1 cellular context compared by ENCODE assay signal in the genomic region with DNA sequence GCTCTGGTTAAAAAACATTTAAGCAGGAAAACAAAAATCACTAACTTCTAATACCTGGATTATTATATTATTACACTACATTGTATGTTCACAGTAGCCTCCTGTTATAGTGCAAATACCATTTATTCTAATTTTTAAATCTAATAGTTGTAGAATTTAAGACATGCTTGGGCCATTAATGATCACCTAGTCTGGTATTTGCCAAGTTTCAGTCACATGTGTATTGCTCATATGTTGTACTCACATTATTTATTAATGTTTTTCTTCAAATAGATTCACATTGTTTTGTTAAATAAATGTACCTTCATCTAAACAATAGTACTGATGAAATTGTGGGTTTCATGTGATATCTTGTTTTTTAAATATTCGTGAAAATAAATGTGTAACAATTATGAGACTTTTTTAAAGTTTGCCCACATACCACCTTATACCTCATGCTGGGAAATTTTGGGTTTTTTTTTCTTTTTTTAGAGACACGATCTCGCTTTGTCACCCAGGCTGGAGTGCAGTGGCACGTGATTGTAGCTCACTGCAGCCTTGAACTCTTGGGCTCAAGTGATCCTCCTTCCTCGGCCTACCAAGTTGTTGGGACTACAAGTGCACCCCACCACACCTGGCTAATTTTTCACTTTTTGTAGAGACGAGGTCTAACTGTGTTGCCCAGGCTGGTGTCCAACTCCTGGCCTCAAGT.
TF ChIP-seq lines count a peak whose summit lies in the region.

No MANE protein-coding gene starts in this region.

TF ChIP-seq in HEK293T, 16 proteins besides CTCF, POLR2A, EP300 and RAD21:
- TF ChIP-seq ARNT (IDR thresholded peaks at IDR 0.05) (no peak), BHLHE40 (IDR thresholded peaks at IDR 0.05; ENCODE audit: borderline replicate concordance) (no peak), ZNF384 (IDR thresholded peaks at IDR 0.05) (no peak), ELF4 (IDR thresholded peaks at IDR 0.05) (no peak), NFRKB (IDR thresholded peaks at IDR 0.05) (no peak), HDGF (IDR thresholded peaks at IDR 0.05; ENCODE audit: borderline replicate concordance) (no peak), TARDBP (IDR thresholded peaks at IDR 0.05) (no peak), CTBP1 (IDR thresholded peaks at IDR 0.05; ENCODE audit: borderline replicate concordance) (no peak), FOXA1 (IDR thresholded peaks at IDR 0.05) (no peak), FOXM1 (IDR thresholded peaks at IDR 0.05; ENCODE audit: borderline replicate concordance) (no peak)
